13 cellular contexts compared by ENCODE assay signal in genomic region chr3:120487079-120487693, GRCh38. TPM values are rescaled to one million over a fixed set of nuclear protein-coding genes. Genes with fewer than 3 reads are reported as not detected.
DNase-seq lines count a peak whose midpoint lies in the region; ATAC-seq and TF ChIP-seq lines count a peak whose summit lies in the region.
"Had no signal": no experiment of that assay in that cellular context is flagged by ENCODE, and none has a peak within 500 bp of the region (broad histone marks: within the 10 kb centered on the region; RNA-seq: fewer than 3 reads in every experiment).

No MANE protein-coding gene starts in this region.

- H4K5ac ChIP-seq in IMR-90 (ENCODE audit: low read depth, low read length): no peak overlapping the region

- DNase-seq in IMR-90 (peak; percentile 85), coronary artery (ENCODE audit: low spot score) (no peak), right cardiac atrium (peak in 2 of 3 donors; percentile 35 to 69), vagina (ENCODE audit: extremely low spot score in 2 of 2) (peak in 1 of 2 donors; percentile 83), GM13977 (ENCODE audit: low spot score) (no peak)
- DNase-seq: activated CD4-positive, alpha-beta memory T cell treated with anti-CD3 and anti-CD28 coated beads for 36 hours; amniotic stem cell; CD8-positive, alpha-beta T cell; NK-92 treated with Interleukin-12 subunit alpha and Interleukin-12 subunit beta, amount 100 ng/mL, for 24 hours; SJCRH30 had no signal

- no peak overlapping the region for H2AK9ac ChIP-seq in IMR-90 (replicated peaks; ENCODE audit: low read depth, low read length, poor library complexity)

- H2BK20ac ChIP-seq in IMR-90 (ENCODE audit: low read depth, low read length): peak overlapping the region; percentile 64; the same call in 1 of the 2 replicates

- ATAC-seq in IMR-90 (ENCODE audit: low read depth) (peak; percentile 99), right cardiac atrium (peak; percentile 78 to 84), HG03039 (IDR thresholded peaks at IDR 0.05; ENCODE audit: unreplicated experiment) (no peak), GM21737 (IDR thresholded peaks at IDR 0.05; ENCODE audit: unreplicated experiment) (no peak)
- ATAC-seq: CD8-positive, alpha-beta T cell had no signal

- H3K56ac ChIP-seq in IMR-90 (ENCODE audit: extremely low read depth, insufficient read depth, low read length): no peak overlapping the region

- no peaks in the 10 kb centered on the region for H3K36me3 ChIP-seq in IMR-90 (ENCODE audit: control insufficient read depth, insufficient read depth, low read length)
- H3K36me3 ChIP-seq in vagina: no peaks in the 10 kb centered on the region
- H3K36me3 ChIP-seq: SJCRH30, thoracic aorta had no signal

- H2AFZ ChIP-seq in IMR-90 (replicated peaks; ENCODE audit: low read length, poor library complexity): no peak overlapping the region

- no TSS peak for BruUV-seq in IMR-90 (replicated peaks; lab: Mats Ljungman, UMichigan)

- H2AK5ac ChIP-seq in IMR-90 (ENCODE audit: low read depth, low read length): no peak overlapping the region; the same call in 1 of the 2 replicates

- no CpG with 5 or more reads among the region's 3 CpGs for WGBS in IMR-90 (ENCODE audit: extremely low coverage in 2 of 2, insufficient read length in 1 of 2), 2 experiments
- 58% methylated on average over 3 of the region's 3 CpGs for WGBS in right cardiac atrium

- TF ChIP-seq POLR2A in IMR-90 (IDR thresholded peaks at IDR 0.05; ENCODE audit: low read depth, low read length) (no peak), vagina (IDR thresholded peaks at IDR 0.05) (no peak)

- no peak overlapping the region for H3K9ac ChIP-seq in IMR-90 (ENCODE audit: low read depth, low read length)

- H2BK120ac ChIP-seq in IMR-90 (ENCODE audit: low read depth, low read length): peak overlapping the region; percentile 71; the same call in 1 of the 2 replicates

- H2BK5ac ChIP-seq in IMR-90 (ENCODE audit: low read depth, low read length, poor library complexity, severe bottlenecking): peak overlapping the region; percentile 74

- H3K4ac ChIP-seq in IMR-90 (ENCODE audit: low read depth, low read length): peak overlapping the region; percentile 24; the same call in 1 of the 2 replicates

- H3K18ac ChIP-seq in IMR-90 (ENCODE audit: low read depth, low read length): peak overlapping the region; percentile 14; the same call in 1 of the 2 replicates

- dilution Hi-C loops in IMR-90 (cut with HindIII; ENCODE audit: low sequenced_read_pairs, unreplicated experiment): no loop called here

- H3K4me3 ChIP-seq in IMR-90 (ENCODE audit: insufficient read depth, low read depth, low read length) (no peak overlapping the region), coronary artery (no peak overlapping the region), right cardiac atrium (ENCODE audit: low read length) (no peak overlapping the region), vagina (no peak overlapping the region)
- H3K4me3 ChIP-seq: SJCRH30, thoracic aorta had no signal

- TF ChIP-seq RAD21 in IMR-90 (IDR thresholded peaks at IDR 0.05; ENCODE audit: low read length): no peak

- POLR2A ChIA-PET in IMR-90 (lab: Charles Lee; ENCODE audit: unreplicated experiment): interaction anchor here (0.6 kb wide), 1 partner anchor 36 kb away, joined by 3 read pairs; the partner anchor contains the start of gene FSTL1

- H3K14ac ChIP-seq in IMR-90 (replicated peaks; ENCODE audit: low read depth, low read length): peak overlapping the region; percentile 51; the same call in 1 of the 2 replicates

- H4K8ac ChIP-seq in IMR-90 (ENCODE audit: low read depth in 2 of 2, low read length in 2 of 2): peak overlapping the region in 1 of 2 experiments; percentile 14; a peak in 1 of 4 replicates

- H2BK15ac ChIP-seq in IMR-90 (ENCODE audit: low read depth, low read length): peak overlapping the region; percentile 13; the same call in 2 of the 3 replicates

- H3K9me1 ChIP-seq in IMR-90 (ENCODE audit: insufficient read depth, low read length): peaks cover 6% of the 10 kb centered on the region

- H3K4me1 ChIP-seq in IMR-90 (ENCODE audit: control insufficient read depth, insufficient read depth, low read length) (peaks cover 7% of the 10 kb centered on the region; the same call in 1 of the 2 replicates), right cardiac atrium (ENCODE audit: control insufficient read depth, insufficient read depth, low read length) (no peaks in the 10 kb centered on the region), vagina (peaks cover 18% of the 10 kb centered on the region)
- H3K4me1 ChIP-seq: SJCRH30 had no signal

- H3K23ac ChIP-seq in IMR-90 (ENCODE audit: low read depth, low read length): no peak overlapping the region; the same call in 1 of the 2 replicates

- H3K27ac ChIP-seq in IMR-90 (ENCODE audit: insufficient read depth, low read length): no peak overlapping the region; the same call in 1 of the 2 replicates
- H3K27ac ChIP-seq in coronary artery: peak overlapping the region; percentile 3 to 68
- H3K27ac ChIP-seq in right cardiac atrium (ENCODE audit: low read length): no peak overlapping the region
- peak overlapping the region; percentile 37 for H3K27ac ChIP-seq in vagina
- H3K27ac ChIP-seq: SJCRH30 had no signal

- peak overlapping the region; percentile 38 for H3K4me2 ChIP-seq in IMR-90 (ENCODE audit: low read depth, low read length)

- CTCF ChIA-PET in IMR-90 (lab: Yijun Ruan, JAX): interaction anchor here (0.6 to 0.9 kb wide), 2 partner anchors 11 to 600 kb away, joined by 3 read pairs; no protein-coding TSS in a partner anchor

- H3K27me3 ChIP-seq in IMR-90 (ENCODE audit: control insufficient read depth, insufficient read depth, low read length) (no peaks in the 10 kb centered on the region), right cardiac atrium (ENCODE audit: control insufficient read depth, insufficient read depth) (no peaks in the 10 kb centered on the region), vagina (no peaks in the 10 kb centered on the region)
- H3K27me3 ChIP-seq: SJCRH30 had no signal

- intact Hi-C loops in IMR-90 (cut with micrococcal nuclease) (no loop called here), right cardiac atrium (cut with DNase I) (no loop called here), vagina (cut with DNase I) (no loop called here)

- peak overlapping the region; percentile 63; the same call in 1 of the 2 replicates for H4K91ac ChIP-seq in IMR-90 (ENCODE audit: insufficient read depth, low read depth, low read length)

- no peak for TF ChIP-seq CTCF in IMR-90 (conservative IDR thresholded peaks at IDR 0.05; ENCODE audit: low read depth, low read length)
- TF ChIP-seq CTCF in coronary artery (IDR thresholded peaks at IDR 0.05): no peak
- no peak for TF ChIP-seq CTCF in vagina (IDR thresholded peaks at IDR 0.05)
- no peak for TF ChIP-seq CTCF in GM13977 (IDR thresholded peaks at IDR 0.05; ENCODE audit: extremely low read depth, insufficient read depth, missing control alignments)

- in situ Hi-C loops in IMR-90 (cut with MboI; ENCODE audit: low sequenced_read_pairs) (no loop called here), GM13977 (cut with MboI; ENCODE audit: low pct_unique_long_range_greater_than_20kb, low sequenced_read_pairs, unreplicated experiment) (no loop called here)

- H3K9me3 ChIP-seq in IMR-90 (ENCODE audit: control insufficient read depth, insufficient read depth, low read length): no peaks in the 10 kb centered on the region; the same call in 1 of the 2 replicates
- no peaks in the 10 kb centered on the region for H3K9me3 ChIP-seq in right cardiac atrium (ENCODE audit: control insufficient read depth, low read length)
- H3K9me3 ChIP-seq in vagina: no peaks in the 10 kb centered on the region
- H3K9me3 ChIP-seq: SJCRH30, thoracic aorta had no signal

- H4K20me1 ChIP-seq in IMR-90 (ENCODE audit: insufficient read depth, low read length): no peaks in the 10 kb centered on the region

- H3K79me1 ChIP-seq in IMR-90 (ENCODE audit: low read depth in 1 of 2, low read length in 2 of 2): no peaks in the 10 kb centered on the region

TF ChIP-seq in IMR-90, 13 proteins besides CTCF, POLR2A, EP300 and RAD21:
- TF ChIP-seq BHLHE40 (IDR thresholded peaks at IDR 0.05; ENCODE audit: low read depth, low read length): no peak
- TF ChIP-seq FOS (IDR thresholded peaks at IDR 0.05; ENCODE audit: low read depth, low read length): no peak
- no peak for TF ChIP-seq NFE2L2 (IDR thresholded peaks at IDR 0.05; ENCODE audit: low read depth, low read length)
- TF ChIP-seq RFX5 (IDR thresholded peaks at IDR 0.05; ENCODE audit: low read depth, low read length): no peak
- no peak for TF ChIP-seq CHD1 (IDR thresholded peaks at IDR 0.05; ENCODE audit: low read depth, low read length)
- no peak for TF ChIP-seq RCOR1 (IDR thresholded peaks at IDR 0.05; ENCODE audit: insufficient replicate concordance, low read length)
- no peak for TF ChIP-seq MAFK (IDR thresholded peaks at IDR 0.05; ENCODE audit: low read depth, low read length)
- no peak for TF ChIP-seq ELK1 (IDR thresholded peaks at IDR 0.05; ENCODE audit: borderline replicate concordance, low read depth, low read length)
- no peak for TF ChIP-seq CEBPB (IDR thresholded peaks at IDR 0.05; ENCODE audit: low read depth, low read length)
- TF ChIP-seq USF2 (IDR thresholded peaks at IDR 0.05; ENCODE audit: low read depth, low read length): no peak
- TF ChIP-seq MAZ (IDR thresholded peaks at IDR 0.05; ENCODE audit: borderline replicate concordance, low read depth, low read length): no peak

RNA-seq across cellular contexts. Expression of gene FSTL1, which starts 36.4 kb away (rescaled TPM):
- total RNA-seq in IMR-90 (2012; rRNA removed) (1,097 and 1,642 TPM in 2 replicates), right cardiac atrium (100 to 1,000 TPM; 341 to 735 (median 465) TPM), vagina (387 TPM)
- polyA plus RNA-seq in IMR-90 (2012; rRNA removed) (864 and 916 TPM in 2 replicates), right cardiac atrium (134 TPM)
- polyA plus RNA-seq in IMR-90 (2012; cell fraction: cytosol; rRNA removed): 367 and 446 TPM in 2 replicates
- polyA plus RNA-seq in IMR-90 (2012; cell fraction: nucleus; rRNA removed; ENCODE audit: low replicate concordance): 302 and 555 TPM in 2 replicates

Comparison
In these comparisons a context has a peak if more than half of its experiments do, and no peak if none do; other contexts are left out.
1. ATAC-seq: peak in IMR-90 (single experiment) and right cardiac atrium (2 of 2); none in HG03039 (single experiment) and GM21737 (single experiment).
2. DNase-seq: peak in IMR-90 (single experiment) and right cardiac atrium (2 of 3); none in coronary artery (single experiment) and GM13977 (single experiment).
3. H3K27ac ChIP-seq: peak in coronary artery (2 of 2) and vagina (single experiment); none in IMR-90 (single experiment) and right cardiac atrium (single experiment).